ENCODE assay signal across 1 cellular context in the genomic region with DNA sequence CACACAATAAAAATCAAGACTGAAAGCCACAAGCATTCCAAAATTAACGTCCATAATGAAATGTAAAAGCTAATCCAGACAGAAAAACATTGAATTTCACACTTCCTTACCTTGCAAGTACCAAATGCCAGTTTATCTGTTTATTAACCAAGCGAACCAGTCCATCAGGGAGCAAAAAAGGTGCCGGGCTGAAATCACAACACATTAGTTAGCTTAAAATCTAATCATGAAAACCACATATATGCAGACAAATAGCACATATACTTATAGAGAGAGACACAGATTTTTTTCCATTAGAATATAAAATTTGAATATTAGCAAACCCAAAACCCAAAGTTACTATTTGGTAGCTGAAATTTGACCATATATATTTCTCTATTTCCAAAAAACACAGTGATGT.
TF ChIP-seq lines count a peak whose summit lies in the region.

No MANE protein-coding gene starts in this region.

TF ChIP-seq in K562, 482 proteins besides CTCF, POLR2A, EP300 and RAD21:
- TF ChIP-seq TOE1 (IDR thresholded peaks at IDR 0.05; ENCODE audit: borderline replicate concordance) (0 out of 2 replicates have a peak, but pooled peaks have one; percentile 5), TOE1 (CRISPR knock-in tag; IDR thresholded peaks at IDR 0.05; ENCODE audit: borderline replicate concordance, low read depth) (no peak), XRCC3 (IDR thresholded peaks at IDR 0.05) (no peak), CXXC5 (CRISPR knock-in tag; IDR thresholded peaks at IDR 0.05) (no peak), SREBF2 (CRISPR knock-in tag; IDR thresholded peaks at IDR 0.05) (no peak), POLR2AphosphoS5 (IDR thresholded peaks at IDR 0.05; ENCODE audit: control insufficient read depth, insufficient read depth, low read depth, low read length) (no peak), GTF2A2 (tag; IDR thresholded peaks at IDR 0.05) (no peak), ZNF165 (CRISPR knock-in tag; IDR thresholded peaks at IDR 0.05; ENCODE audit: borderline replicate concordance) (no peak), ZKSCAN8 (CRISPR knock-in tag; IDR thresholded peaks at IDR 0.05) (no peak), MYC (IDR thresholded peaks at IDR 0.05; ENCODE audit: low read depth, low read length) (no peak), MYC (CRISPR knock-in tag; IDR thresholded peaks at IDR 0.05; ENCODE audit: borderline replicate concordance, low read depth) (0 out of 2 replicates have a peak, but pooled peaks have one; percentile 11), RBM15 (IDR thresholded peaks at IDR 0.05; ENCODE audit: insufficient read depth, low read length) (no peak), PHF21A (IDR thresholded peaks at IDR 0.05; ENCODE audit: borderline replicate concordance, low read depth) (no peak), MAZ (CRISPR knock-in tag; conservative IDR thresholded peaks at IDR 0.05 in 1 of 2, IDR thresholded peaks at IDR 0.05 in 1 of 2) (0 out of 4 replicates have a peak, but pooled peaks of 1 of the 2 experiments have one; percentile 14), NBN (IDR thresholded peaks at IDR 0.05; ENCODE audit: low read depth) (0 out of 2 replicates have a peak, but pooled peaks have one; percentile 10), RFX5 (IDR thresholded peaks at IDR 0.05; ENCODE audit: low read depth, low read length) (no peak), YBX1 (IDR thresholded peaks at IDR 0.05) (no peak), HNRNPK (IDR thresholded peaks at IDR 0.05; ENCODE audit: low read depth, low read length, poor library complexity, severe bottlenecking) (no peak), ZNF586 (CRISPR knock-in tag; conservative IDR thresholded peaks at IDR 0.05) (no peak), HSF4 (CRISPR knock-in tag; IDR thresholded peaks at IDR 0.05; ENCODE audit: borderline replicate concordance) (0 out of 2 replicates have a peak, but pooled peaks have one; percentile 7), NONO (IDR thresholded peaks at IDR 0.05; ENCODE audit: low read depth in 2 of 2, low read length in 1 of 2) (no peak), KDM1A (IDR thresholded peaks at IDR 0.05) (peak; percentile 72 to 82; a peak in 3 of 4 replicates), ZNF696 (CRISPR knock-in tag; conservative IDR thresholded peaks at IDR 0.05) (no peak)
- TF ChIP-seq, protein P1, sequence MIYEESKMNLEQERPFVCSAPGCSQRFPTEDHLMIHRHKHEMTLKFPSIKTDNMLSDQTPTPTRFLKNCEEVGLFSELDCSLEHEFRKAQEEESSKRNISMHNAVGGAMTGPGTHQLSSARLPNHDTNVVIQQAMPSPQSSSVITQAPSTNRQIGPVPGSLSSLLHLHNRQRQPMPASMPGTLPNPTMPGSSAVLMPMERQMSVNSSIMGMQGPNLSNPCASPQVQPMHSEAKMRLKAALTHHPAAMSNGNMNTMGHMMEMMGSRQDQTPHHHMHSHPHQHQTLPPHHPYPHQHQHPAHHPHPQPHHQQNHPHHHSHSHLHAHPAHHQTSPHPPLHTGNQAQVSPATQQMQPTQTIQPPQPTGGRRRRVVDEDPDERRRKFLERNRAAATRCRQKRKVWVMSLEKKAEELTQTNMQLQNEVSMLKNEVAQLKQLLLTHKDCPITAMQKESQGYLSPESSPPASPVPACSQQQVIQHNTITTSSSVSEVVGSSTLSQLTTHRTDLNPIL (CRISPR knock-in tag; IDR thresholded peaks at IDR 0.05): no peak
- TF ChIP-seq, protein P2, sequence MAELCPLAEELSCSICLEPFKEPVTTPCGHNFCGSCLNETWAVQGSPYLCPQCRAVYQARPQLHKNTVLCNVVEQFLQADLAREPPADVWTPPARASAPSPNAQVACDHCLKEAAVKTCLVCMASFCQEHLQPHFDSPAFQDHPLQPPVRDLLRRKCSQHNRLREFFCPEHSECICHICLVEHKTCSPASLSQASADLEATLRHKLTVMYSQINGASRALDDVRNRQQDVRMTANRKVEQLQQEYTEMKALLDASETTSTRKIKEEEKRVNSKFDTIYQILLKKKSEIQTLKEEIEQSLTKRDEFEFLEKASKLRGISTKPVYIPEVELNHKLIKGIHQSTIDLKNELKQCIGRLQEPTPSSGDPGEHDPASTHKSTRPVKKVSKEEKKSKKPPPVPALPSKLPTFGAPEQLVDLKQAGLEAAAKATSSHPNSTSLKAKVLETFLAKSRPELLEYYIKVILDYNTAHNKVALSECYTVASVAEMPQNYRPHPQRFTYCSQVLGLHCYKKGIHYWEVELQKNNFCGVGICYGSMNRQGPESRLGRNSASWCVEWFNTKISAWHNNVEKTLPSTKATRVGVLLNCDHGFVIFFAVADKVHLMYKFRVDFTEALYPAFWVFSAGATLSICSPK (IDR thresholded peaks at IDR 0.05; ENCODE audit: borderline replicate concordance): no peak
- TF ChIP-seq, protein P3, sequence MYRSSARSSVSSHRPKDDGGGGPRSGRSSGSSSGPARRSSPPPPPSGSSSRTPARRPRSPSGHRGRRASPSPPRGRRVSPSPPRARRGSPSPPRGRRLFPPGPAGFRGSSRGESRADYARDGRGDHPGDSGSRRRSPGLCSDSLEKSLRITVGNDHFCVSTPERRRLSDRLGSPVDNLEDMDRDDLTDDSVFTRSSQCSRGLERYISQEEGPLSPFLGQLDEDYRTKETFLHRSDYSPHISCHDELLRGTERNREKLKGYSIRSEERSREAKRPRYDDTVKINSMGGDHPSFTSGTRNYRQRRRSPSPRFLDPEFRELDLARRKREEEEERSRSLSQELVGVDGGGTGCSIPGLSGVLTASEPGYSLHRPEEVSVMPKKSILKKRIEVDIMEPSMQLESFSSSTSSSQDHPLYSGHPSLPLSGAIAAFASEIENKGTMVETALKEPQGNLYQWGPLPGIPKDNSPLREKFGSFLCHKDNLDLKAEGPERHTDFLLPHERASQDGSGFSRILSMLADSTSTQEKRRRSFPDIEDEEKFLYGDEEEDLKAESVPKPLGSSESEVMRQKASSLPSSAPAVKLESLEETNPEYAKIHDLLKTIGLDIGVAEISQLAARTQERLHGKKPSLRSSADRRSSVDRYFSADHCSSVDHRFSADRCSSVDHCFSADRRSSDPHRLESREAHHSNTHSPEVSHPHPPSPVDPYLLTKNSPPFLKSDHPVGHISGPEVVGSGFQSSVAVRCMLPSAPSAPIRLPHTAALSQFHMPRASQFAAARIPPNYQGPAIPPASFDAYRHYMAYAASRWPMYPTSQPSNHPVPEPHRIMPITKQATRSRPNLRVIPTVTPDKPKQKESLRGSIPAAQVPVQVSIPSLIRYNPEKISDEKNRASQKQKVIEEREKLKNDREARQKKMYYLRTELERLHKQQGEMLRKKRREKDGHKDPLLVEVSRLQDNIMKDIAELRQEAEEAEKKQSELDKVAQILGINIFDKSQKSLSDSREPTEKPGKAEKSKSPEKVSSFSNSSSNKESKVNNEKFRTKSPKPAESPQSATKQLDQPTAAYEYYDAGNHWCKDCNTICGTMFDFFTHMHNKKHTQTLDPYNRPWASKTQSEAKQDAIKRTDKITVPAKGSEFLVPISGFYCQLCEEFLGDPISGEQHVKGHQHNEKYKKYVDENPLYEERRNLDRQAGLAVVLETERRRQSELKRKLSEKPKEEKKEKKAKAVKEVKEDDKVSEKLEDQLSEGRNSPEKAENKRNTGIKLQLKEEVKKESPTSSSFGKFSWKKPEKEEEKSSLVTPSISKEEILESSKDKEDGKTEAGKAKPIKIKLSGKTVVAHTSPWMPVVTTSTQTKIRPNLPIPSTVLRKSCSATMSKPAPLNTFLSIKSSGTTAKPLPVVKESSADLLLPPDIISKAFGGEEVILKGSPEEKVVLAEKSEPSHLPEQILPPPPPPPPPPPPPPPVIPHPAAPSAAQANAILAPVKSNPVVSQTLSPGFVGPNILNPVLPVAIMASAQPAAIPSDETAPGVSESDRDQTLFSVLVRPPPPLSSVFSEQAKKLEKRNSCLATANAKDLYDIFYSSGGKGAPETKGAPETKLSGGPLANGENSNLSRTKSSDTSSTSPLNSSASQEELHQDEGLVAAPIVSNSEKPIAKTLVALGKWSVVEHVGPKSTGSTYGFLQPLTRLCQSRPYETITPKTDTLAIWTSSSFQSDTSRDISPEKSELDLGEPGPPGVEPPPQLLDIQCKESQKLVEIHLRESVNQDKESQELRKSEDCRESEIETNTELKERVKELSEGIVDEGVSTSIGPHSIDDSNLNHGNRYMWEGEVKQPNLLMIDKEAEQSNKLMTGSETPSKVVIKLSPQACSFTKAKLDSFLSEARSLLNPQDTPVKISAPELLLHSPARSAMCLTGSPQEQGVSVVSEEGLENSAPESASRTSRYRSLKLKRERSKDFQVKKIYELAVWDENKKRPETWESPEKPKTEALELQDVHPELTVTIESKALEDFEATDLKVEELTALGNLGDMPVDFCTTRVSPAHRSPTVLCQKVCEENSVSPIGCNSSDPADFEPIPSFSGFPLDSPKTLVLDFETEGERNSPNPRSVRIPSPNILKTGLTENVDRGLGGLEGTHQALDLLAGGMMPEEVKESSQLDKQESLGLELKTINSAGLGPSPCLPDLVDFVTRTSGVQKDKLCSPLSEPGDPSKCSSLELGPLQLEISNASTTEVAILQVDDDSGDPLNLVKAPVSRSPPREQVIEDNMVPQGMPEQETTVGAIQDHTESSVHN (IDR thresholded peaks at IDR 0.05; ENCODE audit: borderline replicate concordance in 1 of 2, low read depth in 1 of 2): no peak
